Comparison of ENCODE assay signal across 7 cellular contexts in genomic region chr3:136168236-136168635, GRCh38. TPM values are rescaled to one million over a fixed set of nuclear protein-coding genes. Genes with fewer than 3 reads are reported as not detected.
DNase-seq lines count a peak whose midpoint lies in the region; ATAC-seq and TF ChIP-seq lines count a peak whose summit lies in the region.
"Not testable (repeated sequence)": the region's sequence is repeated elsewhere in the genome, so short reads cannot be mapped to it uniquely, and the experiment has no call there.

No MANE protein-coding gene starts in this region.

- not testable (repeated sequence) for H3K9me3 ChIP-seq in CD4-positive, alpha-beta memory T cell (ENCODE audit: control insufficient read depth in 1 of 2, low read length in 2 of 2); SU-DHL-6 (ENCODE audit: insufficient read depth, low read length); naive thymus-derived CD4-positive, alpha-beta T cell (ENCODE audit: control insufficient read depth in 2 of 3, low read length in 3 of 3)

- not testable (repeated sequence) for H3K27ac ChIP-seq in CD4-positive, alpha-beta memory T cell (ENCODE audit: low read depth, low read length); SU-DHL-6 (ENCODE audit: low read depth, low read length); naive thymus-derived CD4-positive, alpha-beta T cell (ENCODE audit: low read depth, low read length)

- peak overlapping the region in 4 of 7 donors; percentile 48 to 81 (median 64) for H3K27ac Mint-ChIP-seq in CD4-positive, alpha-beta memory T cell
- peak overlapping the region; percentile 65 for H3K27ac Mint-ChIP-seq in activated CD4-positive, alpha-beta T cell treated with anti-CD3 and anti-CD28 coated beads for 36 hours
- peak overlapping the region; percentile 13 for H3K27ac Mint-ChIP-seq in activated T-helper 17 cell treated with anti-CD3 and anti-CD28 coated beads, Interleukin-2, amount 50 U/mL, for 72 hours
- H3K27ac Mint-ChIP-seq in central memory CD8-positive, alpha-beta T cell (ENCODE audit: low read depth): peak overlapping the region; percentile 61
- peak overlapping the region in 8 of 9 donors; percentile 3 to 89 (median 74) for H3K27ac Mint-ChIP-seq in naive thymus-derived CD4-positive, alpha-beta T cell
- H3K27ac Mint-ChIP-seq in stimulated activated naive B cell treated with anti-CD40 and anti-IgM and Interleukin-4, amounts not matched to agents 10 μg/mL and 1 μg/mL and 100 μg/mL, for 72 hours: peak overlapping the region; percentile 71

- H3K4me1 Mint-ChIP-seq in CD4-positive, alpha-beta memory T cell: peaks cover 43 to 56% (median 51%) of the 10 kb centered on the region in 4 donors
- H3K4me1 Mint-ChIP-seq in activated CD4-positive, alpha-beta T cell treated with anti-CD3 and anti-CD28 coated beads for 36 hours: peaks cover 53% of the 10 kb centered on the region
- peaks cover 31% of the 10 kb centered on the region for H3K4me1 Mint-ChIP-seq in activated T-helper 17 cell treated with anti-CD3 and anti-CD28 coated beads, Interleukin-2, amount 50 U/mL, for 72 hours
- H3K4me1 Mint-ChIP-seq in central memory CD8-positive, alpha-beta T cell: peaks cover 56% of the 10 kb centered on the region
- H3K4me1 Mint-ChIP-seq in naive thymus-derived CD4-positive, alpha-beta T cell: peaks cover 39 to 63% (median 58%) of the 10 kb centered on the region in 7 donors
- H3K4me1 Mint-ChIP-seq in stimulated activated naive B cell treated with anti-CD40 and anti-IgM and Interleukin-4, amounts not matched to agents 10 μg/mL and 1 μg/mL and 100 μg/mL, for 72 hours: peaks cover 20 to 43% of the 10 kb centered on the region in 2 donors

- H3K9me3 Mint-ChIP-seq in CD4-positive, alpha-beta memory T cell; activated CD4-positive, alpha-beta T cell treated with anti-CD3 and anti-CD28 coated beads for 36 hours (ENCODE audit: low read depth); activated T-helper 17 cell treated with anti-CD3 and anti-CD28 coated beads, Interleukin-2, amount 50 U/mL, for 72 hours; central memory CD8-positive, alpha-beta T cell; naive thymus-derived CD4-positive, alpha-beta T cell; stimulated activated naive B cell treated with anti-CD40 and anti-IgM and Interleukin-4, amounts not matched to agents 10 μg/mL and 1 μg/mL and 100 μg/mL, for 72 hours: not testable (repeated sequence)

- peaks cover 20% of the 10 kb centered on the region for H3F3A ChIP-seq in SU-DHL-6 (ENCODE audit: insufficient read depth)

- not testable (repeated sequence) for TF ChIP-seq CTCF in SU-DHL-6 (IDR thresholded peaks at IDR 0.05; ENCODE audit: insufficient read depth, low read length, poor library complexity, severe bottlenecking)

- not testable (repeated sequence) for H3K27me3 Mint-ChIP-seq in CD4-positive, alpha-beta memory T cell; activated CD4-positive, alpha-beta T cell treated with anti-CD3 and anti-CD28 coated beads for 36 hours; activated T-helper 17 cell treated with anti-CD3 and anti-CD28 coated beads, Interleukin-2, amount 50 U/mL, for 72 hours; central memory CD8-positive, alpha-beta T cell; naive thymus-derived CD4-positive, alpha-beta T cell; stimulated activated naive B cell treated with anti-CD40 and anti-IgM and Interleukin-4, amounts not matched to agents 10 μg/mL and 1 μg/mL and 100 μg/mL, for 72 hours

- H3K9me2 ChIP-seq in SU-DHL-6 (replicated peaks; ENCODE audit: insufficient read depth, low read length): not testable (repeated sequence)

- intact Hi-C loops in CD4-positive, alpha-beta memory T cell (cut with micrococcal nuclease); activated CD4-positive, alpha-beta T cell treated with anti-CD3 and anti-CD28 coated beads for 36 hours (cut with DNase I, micrococcal nuclease); naive thymus-derived CD4-positive, alpha-beta T cell (cut with micrococcal nuclease): not testable (repeated sequence)

- H3K36me3 Mint-ChIP-seq in CD4-positive, alpha-beta memory T cell; activated T-helper 17 cell treated with anti-CD3 and anti-CD28 coated beads, Interleukin-2, amount 50 U/mL, for 72 hours (ENCODE audit: low read depth); central memory CD8-positive, alpha-beta T cell (ENCODE audit: insufficient read depth): not testable (repeated sequence)
- H3K36me3 Mint-ChIP-seq in activated CD4-positive, alpha-beta T cell treated with anti-CD3 and anti-CD28 coated beads for 36 hours (ENCODE audit: low read depth): peaks cover 14% of the 10 kb centered on the region
- peaks cover 0 to 10% (median 3%) of the 10 kb centered on the region in 5 donors for H3K36me3 Mint-ChIP-seq in naive thymus-derived CD4-positive, alpha-beta T cell
- peaks cover 11 to 25% of the 10 kb centered on the region in 2 donors for H3K36me3 Mint-ChIP-seq in stimulated activated naive B cell treated with anti-CD40 and anti-IgM and Interleukin-4, amounts not matched to agents 10 μg/mL and 1 μg/mL and 100 μg/mL, for 72 hours

- H3K27me3 ChIP-seq in CD4-positive, alpha-beta memory T cell (ENCODE audit: insufficient read depth, low read length); SU-DHL-6 (ENCODE audit: low read length); naive thymus-derived CD4-positive, alpha-beta T cell (ENCODE audit: control insufficient read depth in 2 of 2, insufficient read depth in 2 of 2, low read length in 2 of 2): not testable (repeated sequence)

- not testable (repeated sequence) for H2AFZ ChIP-seq in SU-DHL-6 (ENCODE audit: low read depth, low read length, severe bottlenecking)

- peak overlapping the region; percentile 53 for H3K4me2 ChIP-seq in SU-DHL-6 (ENCODE audit: low read depth, low read length, poor library complexity, severe bottlenecking)

- ATAC-seq in activated CD4-positive, alpha-beta T cell treated with anti-CD3 and anti-CD28 coated beads for 36 hours; activated T-helper 17 cell treated with anti-CD3 and anti-CD28 coated beads, Interleukin-2, amount 50 U/mL, for 72 hours (replicated peaks); central memory CD8-positive, alpha-beta T cell (replicated peaks; ENCODE audit: extremely low read depth, poor library complexity, severe bottlenecking); naive thymus-derived CD4-positive, alpha-beta T cell; stimulated activated naive B cell treated with anti-CD40 and anti-IgM and Interleukin-4, amounts not matched to agents 10 μg/mL and 1 μg/mL and 100 μg/mL, for 72 hours (replicated peaks): not testable (repeated sequence)

- peaks cover 64% of the 10 kb centered on the region for H4K20me1 ChIP-seq in SU-DHL-6 (ENCODE audit: low read depth, low read length)

- peak overlapping the region in 7 of 8 donors; percentile 9 to 76 (median 54) for H3K4me3 Mint-ChIP-seq in CD4-positive, alpha-beta memory T cell
- H3K4me3 Mint-ChIP-seq in activated CD4-positive, alpha-beta T cell treated with anti-CD3 and anti-CD28 coated beads for 36 hours; stimulated activated naive B cell treated with anti-CD40 and anti-IgM and Interleukin-4, amounts not matched to agents 10 μg/mL and 1 μg/mL and 100 μg/mL, for 72 hours: not testable (repeated sequence)
- peak overlapping the region; percentile 25 for H3K4me3 Mint-ChIP-seq in activated T-helper 17 cell treated with anti-CD3 and anti-CD28 coated beads, Interleukin-2, amount 50 U/mL, for 72 hours
- peak overlapping the region; percentile 50 for H3K4me3 Mint-ChIP-seq in central memory CD8-positive, alpha-beta T cell
- H3K4me3 Mint-ChIP-seq in naive thymus-derived CD4-positive, alpha-beta T cell: peak overlapping the region in 9 of 10 donors; percentile 65 to 89 (median 75)

- H3K36me3 ChIP-seq in CD4-positive, alpha-beta memory T cell (ENCODE audit: insufficient read depth, low read length); SU-DHL-6 (ENCODE audit: low read length); naive thymus-derived CD4-positive, alpha-beta T cell (ENCODE audit: control insufficient read depth in 2 of 3, insufficient read depth in 3 of 3, low read length in 3 of 3): not testable (repeated sequence)

- H3K4me1 ChIP-seq in CD4-positive, alpha-beta memory T cell (ENCODE audit: insufficient read depth, low read length): peaks cover 78% of the 10 kb centered on the region
- H3K4me1 ChIP-seq in naive thymus-derived CD4-positive, alpha-beta T cell (ENCODE audit: control insufficient read depth in 2 of 2, insufficient read depth in 2 of 2, low read length in 2 of 2): peaks cover 40 to 68% of the 10 kb centered on the region in 2 donors

- CTCF ChIA-PET in CD4-positive, alpha-beta memory T cell (lab: Charles Lee; ENCODE audit: partially characterized antibody): not testable (repeated sequence)
- CTCF ChIA-PET in activated CD4-positive, alpha-beta T cell treated with anti-CD3 and anti-CD28 coated beads for 36 hours (lab: Charles Lee): interaction anchor here (0.7 kb wide), 1 partner anchor 22 kb away, joined by 3 read pairs; no protein-coding TSS in a partner anchor
- CTCF ChIA-PET in naive thymus-derived CD4-positive, alpha-beta T cell (lab: Charles Lee): interaction anchor here (0.6 kb wide), 1 partner anchor 91 kb away, joined by 6 read pairs; no protein-coding TSS in a partner anchor

- H3K9ac ChIP-seq in SU-DHL-6 (ENCODE audit: low read length): not testable (repeated sequence)

- peaks cover 100% of the 10 kb centered on the region for H3K79me2 ChIP-seq in SU-DHL-6 (ENCODE audit: insufficient read depth, low read length)

- not testable (repeated sequence) for H3K4me3 ChIP-seq in CD4-positive, alpha-beta memory T cell (ENCODE audit: low read length in 2 of 2); SU-DHL-6 (ENCODE audit: insufficient read depth, low read length, poor library complexity, severe bottlenecking); naive thymus-derived CD4-positive, alpha-beta T cell (ENCODE audit: low read length)

- DNase-seq in CD4-positive, alpha-beta memory T cell; activated CD4-positive, alpha-beta T cell treated with anti-CD3 and anti-CD28 coated beads for 36 hours; central memory CD8-positive, alpha-beta T cell (ENCODE audit: low spot score in 2 of 2); naive thymus-derived CD4-positive, alpha-beta T cell; stimulated activated naive B cell treated with anti-CD40 and anti-IgM and Interleukin-4, amounts not matched to agents 10 μg/mL and 1 μg/mL and 100 μg/mL, for 72 hours: not testable (repeated sequence)

- POLR2A ChIA-PET in CD4-positive, alpha-beta memory T cell (lab: Charles Lee; ENCODE audit: partially characterized antibody): interaction anchor here (1.1 kb wide), 1 partner anchor 28 kb away, joined by 3 read pairs; the partner anchor contains the start of gene MSL2
- POLR2A ChIA-PET in activated CD4-positive, alpha-beta T cell treated with anti-CD3 and anti-CD28 coated beads for 36 hours (lab: Charles Lee): not testable (repeated sequence)
- POLR2A ChIA-PET in naive thymus-derived CD4-positive, alpha-beta T cell (lab: Charles Lee): interaction anchor here (1.2 to 1.3 kb wide), 2 partner anchors 18 to 27 kb away, joined by 4 to 5 read pairs; no protein-coding TSS in a partner anchor

RNA-seq across cellular contexts. Expression of gene MSL2, which starts 27.9 kb away (rescaled TPM):
- 100 to 1,000 TPM in 1 of 2 experiments, 10 to 100 TPM in 1; 98.6 to 103 TPM for total RNA-seq in CD4-positive, alpha-beta memory T cell
- polyA plus RNA-seq in CD4-positive, alpha-beta memory T cell: 10 to 100 TPM; 36.3 to 41.1 TPM
- total RNA-seq in activated CD4-positive, alpha-beta T cell treated with anti-CD3 and anti-CD28 coated beads for 36 hours: 10 to 100 TPM; 39.5 to 48.3 TPM
- total RNA-seq in activated T-helper 17 cell treated with anti-CD3 and anti-CD28 coated beads, Interleukin-2, amount 50 U/mL, for 72 hours: 10 to 100 TPM; 43.0 to 55.0 TPM
- total RNA-seq in naive thymus-derived CD4-positive, alpha-beta T cell: 100 to 1,000 TPM in 3 of 5 experiments, 10 to 100 TPM in 2; 57.8 to 110 (median 107) TPM
- 10 to 100 TPM; 40.9 to 42.8 TPM for polyA plus RNA-seq in naive thymus-derived CD4-positive, alpha-beta T cell

Comparison
In these comparisons a context has a peak if more than half of its experiments do, and no peak if none do; other contexts are left out.
1. H3K27ac Mint-ChIP-seq: peak in every context shown above with its lines; median percentile 74 in naive thymus-derived CD4-positive, alpha-beta T cell; 71 in stimulated activated naive B cell treated with anti-CD40 and anti-IgM and Interleukin-4, amounts not matched to agents 10 μg/mL and 1 μg/mL and 100 μg/mL, for 72 hours; 65 in activated CD4-positive, alpha-beta T cell treated with anti-CD3 and anti-CD28 coated beads for 36 hours; 64 in CD4-positive, alpha-beta memory T cell; 61 in central memory CD8-positive, alpha-beta T cell; 13 in activated T-helper 17 cell treated with anti-CD3 and anti-CD28 coated beads, Interleukin-2, amount 50 U/mL, for 72 hours.